1 cellular context compared by ENCODE assay signal in genomic region chr20:63778034-63778752, GRCh38.
TF ChIP-seq lines count a peak whose summit lies in the region.

No MANE protein-coding gene starts in this region.

TF ChIP-seq in A549, 52 proteins besides CTCF, POLR2A, EP300 and RAD21:
- TF ChIP-seq NFE2L2 (conservative IDR thresholded peaks at IDR 0.05; ENCODE audit: low read length) (0 out of 2 replicates have a peak, but pooled peaks have one; percentile 8), HOXA7 (CRISPR knock-in tag; IDR thresholded peaks at IDR 0.05) (no peak), FOSL2 (IDR thresholded peaks at IDR 0.05) (no peak), FOSL2 (CRISPR knock-in tag; IDR thresholded peaks at IDR 0.05) (0 out of 2 replicates have a peak, but pooled peaks have one; percentile 22), E2F6 (IDR thresholded peaks at IDR 0.05; ENCODE audit: borderline replicate concordance, low read depth) (no peak)
